Comparison of ENCODE assay signal across 24 cellular contexts in genomic region chr7:36312915-36313334, GRCh38.
DNase-seq lines count a peak whose midpoint lies in the region; ATAC-seq and TF ChIP-seq lines count a peak whose summit lies in the region.
"Had no signal": no experiment of that assay in that cellular context is flagged by ENCODE, and none has a peak within 500 bp of the region (broad histone marks: within the 10 kb centered on the region; RNA-seq: fewer than 3 reads in every experiment).

No MANE protein-coding gene starts in this region.

- TF ChIP-seq CTCF in OCI-LY3 (IDR thresholded peaks at IDR 0.05; ENCODE audit: low read depth, low read length) = no peak
- peak; percentile 3 for TF ChIP-seq CTCF in type B pancreatic cell (conservative IDR thresholded peaks at IDR 0.05)

- no peak overlapping the region for H3K4me3 Mint-ChIP-seq in type B pancreatic cell
- no peak overlapping the region for H3K4me3 Mint-ChIP-seq in activated naive CD4-positive, alpha-beta T cell treated with anti-CD3 and anti-CD28 coated beads for 36 hours
- H3K4me3 Mint-ChIP-seq: activated T-cell treated with anti-CD3 and anti-CD28 coated beads, Interleukin-2, amount 50 U/mL, for 4 hours; B cell; dendritic cell treated with granulocyte-macrophage colony-stimulating factor and Interleukin-4, amounts not matched to agents 40 ng/mL and 50 ng/mL, for 4 days; T-cell had no signal

- H3K9me3 Mint-ChIP-seq in type B pancreatic cell = no peaks in the 10 kb centered on the region
- no peaks in the 10 kb centered on the region for H3K9me3 Mint-ChIP-seq in activated naive CD4-positive, alpha-beta T cell treated with anti-CD3 and anti-CD28 coated beads for 36 hours
- H3K9me3 Mint-ChIP-seq: activated T-cell treated with anti-CD3 and anti-CD28 coated beads, Interleukin-2, amount 50 U/mL, for 4 hours; dendritic cell treated with granulocyte-macrophage colony-stimulating factor and Interleukin-4, amounts not matched to agents 40 ng/mL and 50 ng/mL, for 4 days; memory B cell; T-cell had no signal

- peak overlapping the region; percentile 62 for H3K4me3 ChIP-seq in OCI-LY3 (ENCODE audit: low read length)
- H3K4me3 ChIP-seq: A549, GM12878, HAP-1, upper lobe of left lung had no signal

- H3K27me3 Mint-ChIP-seq in type B pancreatic cell = no peaks in the 10 kb centered on the region
- no peaks in the 10 kb centered on the region for H3K27me3 Mint-ChIP-seq in activated naive CD4-positive, alpha-beta T cell treated with anti-CD3 and anti-CD28 coated beads for 36 hours (ENCODE audit: low read depth)
- H3K27me3 Mint-ChIP-seq: dendritic cell treated with granulocyte-macrophage colony-stimulating factor and Interleukin-4, amounts not matched to agents 40 ng/mL and 50 ng/mL, for 4 days; T-cell had no signal

- peak; percentile 5 for ATAC-seq in esophagus mucosa
- ATAC-seq in GM19467 (IDR thresholded peaks at IDR 0.05; ENCODE audit: unreplicated experiment) = no peak

- peak overlapping the region; percentile 99 for H2AFZ ChIP-seq in OCI-LY3 (ENCODE audit: low read depth, low read length)

- intact Hi-C loops in activated naive CD4-positive, alpha-beta T cell treated with anti-CD3 and anti-CD28 coated beads for 36 hours (cut with micrococcal nuclease) = no loop called here

- CTCF ChIA-PET in activated naive CD4-positive, alpha-beta T cell treated with anti-CD3 and anti-CD28 coated beads for 36 hours (lab: Charles Lee) = no interaction called here

- no peaks in the 10 kb centered on the region for H3K27me3 ChIP-seq in OCI-LY3 (ENCODE audit: low read depth, low read length)
- H3K27me3 ChIP-seq: Peyer's patch, upper lobe of left lung had no signal

- peak; percentile 57 for DNase-seq in activated effector memory CD4-positive, alpha-beta T cell treated with anti-CD3 and anti-CD28 coated beads, Interleukin-2, amount 50 U/mL, for 16 hours
- DNase-seq in activated effector memory CD4-positive, alpha-beta T cell treated with Interleukin-2 at 50 U/mL for 16 hours = no peak
- DNase-seq in type B pancreatic cell (ENCODE audit: extremely low spot score, unreplicated experiment) (no peak), dermis blood vessel endothelial cell (no peak)
- no peak for DNase-seq in activated naive CD4-positive, alpha-beta T cell treated with anti-CD3 and anti-CD28 coated beads for 36 hours
- DNase-seq: activated naive CD4-positive, alpha-beta T cell treated with anti-CD3 and anti-CD28 coated beads, Interleukin-2, amount 50 U/mL, for 16 hours; activated T-cell treated with anti-CD3 and anti-CD28 coated beads, Interleukin-2, amount 50 U/mL, for 4 hours; anterior cingulate cortex; NCI-H1105 treated with DMSO at 0.1 percent for 48 hours; NCI-H2081 treated with DMSO at 0.1 percent for 48 hours; NCI-H446 treated with DMSO at 0.1 percent for 48 hours; nucleus accumbens had no signal

- no peak overlapping the region for H3K27ac Mint-ChIP-seq in type B pancreatic cell
- H3K27ac Mint-ChIP-seq in activated naive CD4-positive, alpha-beta T cell treated with anti-CD3 and anti-CD28 coated beads for 36 hours = no peak overlapping the region
- H3K27ac Mint-ChIP-seq: B cell; dendritic cell treated with granulocyte-macrophage colony-stimulating factor and Interleukin-4, amounts not matched to agents 40 ng/mL and 50 ng/mL, for 4 days; memory B cell; T-cell had no signal

- no peaks in the 10 kb centered on the region for H3K36me3 Mint-ChIP-seq in type B pancreatic cell
- no peaks in the 10 kb centered on the region for H3K36me3 Mint-ChIP-seq in activated naive CD4-positive, alpha-beta T cell treated with anti-CD3 and anti-CD28 coated beads for 36 hours (ENCODE audit: low read depth)
- H3K36me3 Mint-ChIP-seq: memory B cell, T-cell had no signal

- H3K9me3 ChIP-seq in OCI-LY3 (ENCODE audit: insufficient read depth, low read length) = no peaks in the 10 kb centered on the region
- H3K9me3 ChIP-seq: A549, HAP-1, Peyer's patch, upper lobe of left lung had no signal

- peaks cover 7% of the 10 kb centered on the region for H3K4me1 Mint-ChIP-seq in type B pancreatic cell (ENCODE audit: unreplicated experiment)
- H3K4me1 Mint-ChIP-seq in activated naive CD4-positive, alpha-beta T cell treated with anti-CD3 and anti-CD28 coated beads for 36 hours (ENCODE audit: low read depth) = no peaks in the 10 kb centered on the region
- H3K4me1 Mint-ChIP-seq: B cell had no signal

- H3K4me2 ChIP-seq in OCI-LY3 (ENCODE audit: low read length) = peak overlapping the region; percentile 73
- H3K4me2 ChIP-seq: A549 had no signal

- no peaks in the 10 kb centered on the region for H3K36me3 ChIP-seq in OCI-LY3 (replicated peaks; ENCODE audit: low read depth, low read length)
- H3K36me3 ChIP-seq: HAP-1, Peyer's patch, upper lobe of left lung had no signal

- no peaks in the 10 kb centered on the region for H4K20me1 ChIP-seq in OCI-LY3 (ENCODE audit: insufficient read depth, low read length)

- H3K9ac ChIP-seq in OCI-LY3 (ENCODE audit: low read length) = no peak overlapping the region

- no peaks in the 10 kb centered on the region for H3K79me2 ChIP-seq in OCI-LY3 (ENCODE audit: low read length)

- H3K4me1 ChIP-seq in OCI-LY3 (ENCODE audit: low read length) = peaks cover 7% of the 10 kb centered on the region; the same call in 1 of the 2 replicates
- H3K4me1 ChIP-seq: A549, HAP-1 had no signal

- no peak overlapping the region for H3K27ac ChIP-seq in OCI-LY3 (ENCODE audit: low read length)
- H3K27ac ChIP-seq: A549, Peyer's patch, upper lobe of left lung had no signal
